Comparison of ENCODE assay signal across 30 cellular contexts in genomic region chr1:75543705-75544104, GRCh38.
"Had no signal": no experiment of that assay in that cellular context is flagged by ENCODE, and none has a peak within 500 bp of the region (broad histone marks: within the 10 kb centered on the region; RNA-seq: fewer than 3 reads in every experiment).

No MANE protein-coding gene starts in this region.

- H3K27ac ChIP-seq: adrenal gland, body of pancreas, colonic mucosa, foreskin keratinocyte, gastrocnemius medialis, heart left ventricle, WERI-Rb-1 had no signal

- DNase-seq: activated B cell treated with CpG ODN at 0.5 μM for 24 hours; activated CD4-positive, alpha-beta T cell treated with anti-CD3 and anti-CD28 coated beads for 48 hours; activated CD4-positive, alpha-beta T cell treated with anti-CD3 and anti-CD28 coated beads, Interleukin-2, amount 50 U/mL, for 1 hour; activated CD4-positive, alpha-beta T cell treated with anti-CD3 and anti-CD28 coated beads, Interleukin-2, amount 50 U/mL, for 48 hours; activated CD8-positive, alpha-beta memory T cell treated with anti-CD3 and anti-CD28 coated beads for 24 hours; activated CD8-positive, alpha-beta T cell treated with anti-CD3 and anti-CD28 coated beads for 36 hours; activated effector memory CD4-positive, alpha-beta T cell treated with Interleukin-2 at 50 U/mL for 16 hours; activated gamma-delta T cell treated with Interleukin-2 at 50 U/mL for 16 hours; activated naive CD4-positive, alpha-beta T cell treated with anti-CD3 and anti-CD28 coated beads, Interleukin-2, amount 50 U/mL, for 16 hours; activated naive CD4-positive, alpha-beta T cell treated with Interleukin-2 at 50 U/mL for 16 hours; activated T-cell treated with anti-CD3 and anti-CD28 coated beads, Interleukin-2, amount 50 U/mL, for 4 hours; adrenal gland; amygdala; aorta; body of pancreas; central memory CD4-positive, alpha-beta T cell; cerebellar nuclear complex; colonic mucosa; effector CD8-positive, alpha-beta T cell; foreskin keratinocyte; gastrocnemius medialis; glutamatergic neuron; heart left ventricle; T-helper 17 cell; T1000; WERI-Rb-1 had no signal

- FAIRE-seq: endometrium had no signal

- H3K36me3 ChIP-seq: adrenal gland, colonic mucosa, gastrocnemius medialis, heart left ventricle, WERI-Rb-1 had no signal

- H3K4me1 ChIP-seq: adrenal gland, colonic mucosa, foreskin keratinocyte, gastrocnemius medialis, heart left ventricle had no signal

- H3K4me3 ChIP-seq: adrenal gland, body of pancreas, colonic mucosa, gastrocnemius medialis, heart left ventricle had no signal

- ATAC-seq: activated CD4-positive, CD25-positive, alpha-beta regulatory T cell treated with anti-CD3 and anti-CD28 coated beads, Interleukin-2, amount 50 U/mL, for 24 hours; activated CD8-positive, alpha-beta T cell treated with anti-CD3 and anti-CD28 coated beads for 36 hours; activated T-cell treated with anti-CD3 and anti-CD28 coated beads, Interleukin-2, amount 50 U/mL, for 4 hours; activated T-helper 17 cell treated with anti-CD3 and anti-CD28 coated beads, Interleukin-2, amount 50 U/mL, for 72 hours; body of pancreas; esophagus mucosa; foreskin keratinocyte; gastrocnemius medialis; heart left ventricle; T-helper 17 cell had no signal

- H3K9me3 ChIP-seq: adrenal gland, body of pancreas, colonic mucosa, gastrocnemius medialis, heart left ventricle had no signal

- H3K27me3 ChIP-seq: adrenal gland, body of pancreas, colonic mucosa, foreskin keratinocyte, gastrocnemius medialis, heart left ventricle had no signal
